12 cellular contexts compared by ENCODE assay signal in the genomic region with DNA sequence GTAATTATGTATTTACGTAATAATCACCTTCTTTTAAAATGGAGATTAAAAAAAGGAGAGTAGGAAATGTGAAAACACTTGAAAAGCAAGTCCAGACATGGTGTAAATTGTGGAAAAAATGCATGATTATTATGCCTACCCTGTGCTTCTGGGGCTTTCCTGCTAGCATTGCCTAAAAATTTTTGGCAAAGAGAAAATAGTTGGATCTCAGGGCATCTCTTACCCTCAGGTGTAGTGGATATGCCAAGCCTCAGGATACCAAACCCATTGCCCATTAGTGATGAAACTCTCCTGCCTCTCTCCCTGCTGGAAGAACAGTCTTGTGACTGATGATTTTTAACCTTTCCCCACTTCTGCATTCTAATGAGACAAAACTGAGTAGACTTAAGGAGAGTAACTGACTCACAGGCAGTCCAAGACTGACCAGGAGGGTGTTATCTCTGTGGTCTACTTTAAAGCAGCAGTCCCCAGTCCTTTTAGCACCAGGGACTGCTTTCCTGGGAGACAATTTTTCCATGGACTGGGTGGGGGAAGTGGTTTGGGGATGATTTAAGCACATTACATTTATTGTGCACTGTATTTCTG.
"Had no signal": no experiment of that assay in that cellular context is flagged by ENCODE, and none has a peak within 500 bp of the region (broad histone marks: within the 10 kb centered on the region; RNA-seq: fewer than 3 reads in every experiment).

No MANE protein-coding gene starts in this region.

- H3K27ac ChIP-seq: prostate gland, transverse colon had no signal

- H3K9me3 ChIP-seq: prostate gland, transverse colon had no signal

- ATAC-seq: activated CD4-positive, CD25-positive, alpha-beta regulatory T cell treated with anti-CD3 and anti-CD28 coated beads, Interleukin-2, amount 50 U/mL, for 24 hours; sciatic nerve; stimulated activated naive CD8-positive, alpha-beta T cell treated with anti-CD3 and anti-CD28 coated beads, Interleukin-15, Interleukin-2, amounts not matched to agents 100 U/mL and 50 U/mL, for 24 hours had no signal

- H3K36me3 ChIP-seq: prostate gland, transverse colon had no signal

- DNase-seq: activated naive CD4-positive, alpha-beta T cell; activated naive CD8-positive, alpha-beta T cell treated with anti-CD3 and anti-CD28 coated beads, Interleukin-2, amount 10 ng/mL, durations not matched to agents 7 days and 5 days; activated T-cell treated with anti-CD3 and anti-CD28 coated beads for 4 hours; aorta; hypothalamus; occipital lobe; stimulated activated naive CD8-positive, alpha-beta T cell treated with anti-CD3 and anti-CD28 coated beads, Interleukin-15, Interleukin-2, amounts not matched to agents 100 U/mL and 50 U/mL, for 24 hours; T-helper 9 cell; transverse colon had no signal

- H3K27me3 ChIP-seq: transverse colon had no signal

- H3K4me3 ChIP-seq: prostate gland, transverse colon had no signal

- H3K4me1 ChIP-seq: prostate gland, transverse colon had no signal
